ENCODE assay signal across 23 cellular contexts in the genomic region with DNA sequence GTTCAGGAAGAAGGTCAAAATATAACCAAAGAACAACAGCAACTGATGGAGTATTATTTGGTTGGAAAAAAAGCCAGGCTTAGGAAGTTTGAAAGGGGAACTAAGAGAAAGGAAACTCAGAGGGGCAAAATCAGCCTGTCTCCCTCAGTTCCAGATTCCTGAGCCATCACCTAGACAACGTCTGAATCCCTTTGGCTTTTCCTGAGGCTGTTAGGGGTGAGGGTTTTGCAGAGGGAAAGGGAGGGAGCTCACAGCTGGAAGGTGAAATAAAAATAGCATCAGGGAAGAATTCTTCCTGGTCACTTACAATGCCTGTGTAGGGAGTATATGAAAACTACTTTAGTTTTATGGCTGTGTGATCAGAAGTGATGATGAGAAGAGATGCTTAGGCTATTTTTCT.
"Had no signal": no experiment of that assay in that cellular context is flagged by ENCODE, and none has a peak within 500 bp of the region (broad histone marks: within the 10 kb centered on the region; RNA-seq: fewer than 3 reads in every experiment).

No MANE protein-coding gene starts in this region.

- H3K4me3 Mint-ChIP-seq: activated CD4-positive, alpha-beta memory T cell treated with anti-CD3 and anti-CD28 coated beads, Interleukin-2, amount 10 ng/mL, durations not matched to agents 7 days and 5 days; activated naive CD4-positive, alpha-beta T cell treated with anti-CD3 and anti-CD28 coated beads for 36 hours; activated naive CD8-positive, alpha-beta T cell; activated T-helper 17 cell treated with anti-CD3 and anti-CD28 coated beads, Interleukin-2, amount 50 U/mL, for 72 hours; IgD-negative memory B cell; T-helper 17 cell had no signal

- H3K36me3 Mint-ChIP-seq: activated naive CD8-positive, alpha-beta T cell had no signal

- DNase-seq: activated CD4-positive, alpha-beta memory T cell treated with anti-CD3 and anti-CD28 coated beads, Interleukin-2, amount 10 ng/mL, durations not matched to agents 7 days and 5 days; activated CD4-positive, alpha-beta T cell treated with anti-CD3 and anti-CD28 coated beads, Interleukin-2, amount 50 U/mL, for 1 hour; activated CD4-positive, CD25-positive, alpha-beta regulatory T cell; activated gamma-delta T cell; activated naive CD4-positive, alpha-beta T cell treated with anti-CD3 and anti-CD28 coated beads for 36 hours; activated T-cell treated with anti-CD3 and anti-CD28 coated beads for 4 hours; activated T-cell treated with anti-CD3 and anti-CD28 coated beads, Interleukin-2, amount 50 U/mL, for 48 hours; amygdala; KG1; NCI-H1092 treated with DMSO at 0.1 percent for 48 hours; NCI-H1417 treated with DMSO at 0.1 percent for 48 hours; NCI-H187; NCI-H2081; NCI-H510A treated with DMSO at 0.1 percent for 48 hours; NCI-H69; NK-92 treated with Interleukin-12 subunit alpha and Interleukin-12 subunit beta, amount 100 ng/mL, for 24 hours; PC-9; SHP77 treated with DMSO at 0.1 percent for 48 hours; T-helper 17 cell; T-helper 9 cell had no signal

- H3K27ac Mint-ChIP-seq: activated CD4-positive, alpha-beta memory T cell treated with anti-CD3 and anti-CD28 coated beads, Interleukin-2, amount 10 ng/mL, durations not matched to agents 7 days and 5 days; activated naive CD4-positive, alpha-beta T cell treated with anti-CD3 and anti-CD28 coated beads for 36 hours; activated naive CD8-positive, alpha-beta T cell; activated T-helper 17 cell treated with anti-CD3 and anti-CD28 coated beads, Interleukin-2, amount 50 U/mL, for 72 hours; IgD-negative memory B cell; T-helper 17 cell had no signal

- H3K27ac ChIP-seq: PC-9 had no signal

- ATAC-seq: activated T-helper 17 cell treated with anti-CD3 and anti-CD28 coated beads, Interleukin-2, amount 50 U/mL, for 72 hours; T-helper 17 cell had no signal

- H3K4me1 Mint-ChIP-seq: activated CD4-positive, alpha-beta memory T cell treated with anti-CD3 and anti-CD28 coated beads, Interleukin-2, amount 10 ng/mL, durations not matched to agents 7 days and 5 days; activated T-helper 17 cell treated with anti-CD3 and anti-CD28 coated beads, Interleukin-2, amount 50 U/mL, for 72 hours had no signal

- H3K4me3 ChIP-seq: PC-9 had no signal

- H3K9me3 Mint-ChIP-seq: activated CD4-positive, alpha-beta memory T cell treated with anti-CD3 and anti-CD28 coated beads, Interleukin-2, amount 10 ng/mL, durations not matched to agents 7 days and 5 days; activated naive CD4-positive, alpha-beta T cell treated with anti-CD3 and anti-CD28 coated beads for 36 hours; activated T-helper 17 cell treated with anti-CD3 and anti-CD28 coated beads, Interleukin-2, amount 50 U/mL, for 72 hours; IgD-negative memory B cell had no signal
